In genomic region chr1:22780696-22781095, GRCh38 we compare ENCODE assay signal across 9 cellular contexts.
A peak's percentile ranks its signal among the peaks of the same experiment; 100 is the strongest.
DNase-seq lines count a peak whose midpoint lies in the region; ATAC-seq, FAIRE-seq and TF ChIP-seq lines count a peak whose summit lies in the region.
"Had no signal": no experiment of that assay in that cellular context is flagged by ENCODE, and none has a peak within 500 bp of the region (broad histone marks: within the 10 kb centered on the region; RNA-seq: fewer than 3 reads in every experiment).

No MANE protein-coding gene starts in this region.

- H3K27me3 Mint-ChIP-seq in neural crest cell (ENCODE audit: low read depth) = no peaks in the 10 kb centered on the region
- H3K27me3 Mint-ChIP-seq in CD4-positive, alpha-beta memory T cell = peaks cover 11 to 27% of the 10 kb centered on the region in 2 donors

- H3K27me3 ChIP-seq in bronchial epithelial cell (ENCODE audit: control insufficient read depth, insufficient read depth, low read length) = no peaks in the 10 kb centered on the region
- no peaks in the 10 kb centered on the region for H3K27me3 ChIP-seq in CD4-positive, alpha-beta memory T cell (ENCODE audit: insufficient read depth, low read length)
- no peaks in the 10 kb centered on the region for H3K27me3 ChIP-seq in thyroid gland

- no peak overlapping the region for H3K4me3 Mint-ChIP-seq in neural crest cell
- no peak overlapping the region for H3K4me3 Mint-ChIP-seq in CD4-positive, alpha-beta memory T cell

- ATAC-seq in GM19455 (IDR thresholded peaks at IDR 0.05; ENCODE audit: unreplicated experiment) = no peak
- ATAC-seq: heart right ventricle had no signal

- no peak overlapping the region for H3K27ac ChIP-seq in CD4-positive, alpha-beta memory T cell (ENCODE audit: low read depth, low read length)
- no peak overlapping the region for H3K27ac ChIP-seq in thyroid gland
- H3K27ac ChIP-seq: heart right ventricle had no signal

- H3K36me3 Mint-ChIP-seq in neural crest cell (ENCODE audit: low read depth) = no peaks in the 10 kb centered on the region
- H3K36me3 Mint-ChIP-seq in CD4-positive, alpha-beta memory T cell = no peaks in the 10 kb centered on the region

- CTCF ChIA-PET in GM10248 (lab: Yijun Ruan, JAX) = no interaction called here
- CTCF ChIA-PET in CD4-positive, alpha-beta memory T cell (lab: Charles Lee; ENCODE audit: partially characterized antibody) = no interaction called here

- WGBS in thyroid gland, 2 donors = 85 to 92% methylated on average over 14 of the region's 14 CpGs

- TF ChIP-seq CTCF in GM10248 (IDR thresholded peaks at IDR 0.05; ENCODE audit: control extremely low read depth, extremely low read depth, low read depth, missing control alignments) (no peak), bronchial epithelial cell (IDR thresholded peaks at IDR 0.05; ENCODE audit: insufficient read depth, low read length, severe bottlenecking) (no peak), neural crest cell (conservative IDR thresholded peaks at IDR 0.05) (no peak), thyroid gland (IDR thresholded peaks at IDR 0.05) (no peak)

- DNase-seq in GM10248 (ENCODE audit: extremely low spot score) (peak; percentile 44), HT1080 (ENCODE audit: low read depth) (peak; percentile 39), bronchial epithelial cell (ENCODE audit: low read depth) (peak; percentile 15), neural crest cell (ENCODE audit: low read depth, low spot score) (peak; percentile 65), thyroid gland (no peak)
- DNase-seq in CD4-positive, alpha-beta memory T cell = no peak
- DNase-seq: heart right ventricle, NCI-H526 treated with DMSO at 0.1 percent for 48 hours had no signal

- no peaks in the 10 kb centered on the region for H3K9me3 Mint-ChIP-seq in neural crest cell
- no peaks in the 10 kb centered on the region for H3K9me3 Mint-ChIP-seq in CD4-positive, alpha-beta memory T cell

- H3K4me3 ChIP-seq in bronchial epithelial cell (ENCODE audit: low read depth, low read length) (no peak overlapping the region), thyroid gland (replicated peaks in 1 of 3) (no peak overlapping the region)
- no peak overlapping the region for H3K4me3 ChIP-seq in CD4-positive, alpha-beta memory T cell (ENCODE audit: low read length in 2 of 2)
- H3K4me3 ChIP-seq: heart right ventricle had no signal

- peaks cover 79% of the 10 kb centered on the region for H3K4me1 Mint-ChIP-seq in neural crest cell
- H3K4me1 Mint-ChIP-seq in CD4-positive, alpha-beta memory T cell = no peaks in the 10 kb centered on the region

- H3K36me3 ChIP-seq in bronchial epithelial cell (ENCODE audit: control insufficient read depth, insufficient read depth, low read length) (peaks cover 5% of the 10 kb centered on the region), thyroid gland (no peaks in the 10 kb centered on the region)
- no peaks in the 10 kb centered on the region for H3K36me3 ChIP-seq in CD4-positive, alpha-beta memory T cell (ENCODE audit: insufficient read depth, low read length)

- peak overlapping the region; percentile 4 for H3K27ac Mint-ChIP-seq in neural crest cell (ENCODE audit: unreplicated experiment)
- H3K27ac Mint-ChIP-seq in CD4-positive, alpha-beta memory T cell = no peak overlapping the region

- POLR2A ChIA-PET in GM10248 (lab: Yijun Ruan, JAX) = no interaction called here
- POLR2A ChIA-PET in CD4-positive, alpha-beta memory T cell (lab: Charles Lee; ENCODE audit: partially characterized antibody) = no interaction called here

- intact Hi-C loops in CD4-positive, alpha-beta memory T cell (cut with micrococcal nuclease) = no loop called here
- intact Hi-C loops in thyroid gland (cut with DNase I) = no loop called here

- FAIRE-seq in bronchial epithelial cell (lab: Jason Lieb, UNC) = no peak

- H3K9me3 ChIP-seq in CD4-positive, alpha-beta memory T cell (ENCODE audit: control insufficient read depth in 1 of 2, low read length in 2 of 2) = no peaks in the 10 kb centered on the region
- no peaks in the 10 kb centered on the region for H3K9me3 ChIP-seq in thyroid gland
- H3K9me3 ChIP-seq: heart right ventricle had no signal

- no peak for TF ChIP-seq POLR2A in thyroid gland (IDR thresholded peaks at IDR 0.05)

- no peaks in the 10 kb centered on the region for H3K4me1 ChIP-seq in CD4-positive, alpha-beta memory T cell (ENCODE audit: insufficient read depth, low read length)
- peaks cover 4 to 14% of the 10 kb centered on the region in 2 donors for H3K4me1 ChIP-seq in thyroid gland

Comparison
In these comparisons a context has a peak if more than half of its experiments do, and no peak if none do; other contexts are left out.
1. DNase-seq: peak in GM10248 (single experiment), HT1080 (single experiment), bronchial epithelial cell (single experiment) and neural crest cell (single experiment); none in CD4-positive, alpha-beta memory T cell (0 of 5) and thyroid gland (0 of 2).